In the genomic region with DNA sequence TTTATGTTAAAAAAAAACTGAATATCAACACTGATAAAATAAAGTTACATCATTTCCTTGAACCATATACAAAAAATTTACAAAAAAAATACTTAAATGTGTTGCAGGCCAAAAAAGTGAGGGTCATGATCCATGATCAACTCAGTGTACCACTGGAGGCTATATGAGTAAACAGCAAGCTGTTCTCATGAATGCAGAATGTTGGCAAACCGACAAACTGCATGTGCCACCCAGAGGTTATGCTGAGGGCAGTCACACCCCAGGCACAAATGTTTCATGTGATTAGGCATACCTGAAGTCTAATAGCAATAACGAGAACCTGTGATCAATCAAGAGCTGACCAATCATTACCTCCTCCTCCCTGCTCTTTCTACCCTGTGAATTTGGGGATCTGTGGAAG, we compare ENCODE assay signal across 21 cellular contexts.
"Had no signal": no experiment of that assay in that cellular context is flagged by ENCODE, and none has a peak within 500 bp of the region (broad histone marks: within the 10 kb centered on the region; RNA-seq: fewer than 3 reads in every experiment).

No MANE protein-coding gene starts in this region.

- DNase-seq: Kasumi-1; MM.1S; NCI-H1092 treated with DMSO at 0.1 percent for 48 hours; NCI-H1436; NCI-H187; NCI-H2029; NCI-H2081 treated with DMSO at 0.1 percent for 48 hours; NCI-H2171; NCI-H226; NCI-H446; NCI-H510A; NCI-H524 treated with DMSO at 0.1 percent for 48 hours; NK-92 treated with Interleukin-12 subunit alpha and Interleukin-12 subunit beta, amount 100 ng/mL, for 24 hours; PC-3; SHP77; SK-N-SH had no signal

- ATAC-seq: K562, Panc1, PC-3 had no signal

- H3K27ac ChIP-seq: HL-60, KMS-11, RWPE1 had no signal
